1 cellular context compared by ENCODE assay signal in genomic region chr12:125292700-125293099, GRCh38.
A peak's percentile ranks its signal among the peaks of the same experiment; 100 is the strongest.
TF ChIP-seq lines count a peak whose summit lies in the region.

No MANE protein-coding gene starts in this region.

TF ChIP-seq in K562, 482 proteins besides CTCF, POLR2A, EP300 and RAD21 (continued from another document):
- peak; percentile 52; the same call in 1 of the 2 replicates for TF ChIP-seq USF2 (CRISPR knock-in tag; IDR thresholded peaks at IDR 0.05)
- TF ChIP-seq EWSR1 (IDR thresholded peaks at IDR 0.05; ENCODE audit: borderline replicate concordance, low read depth, partially characterized antibody): no peak
- TF ChIP-seq DPF2 (IDR thresholded peaks at IDR 0.05): no peak
TF ChIP-seq in K562: peak in this region for 5.
